In the genomic region with DNA sequence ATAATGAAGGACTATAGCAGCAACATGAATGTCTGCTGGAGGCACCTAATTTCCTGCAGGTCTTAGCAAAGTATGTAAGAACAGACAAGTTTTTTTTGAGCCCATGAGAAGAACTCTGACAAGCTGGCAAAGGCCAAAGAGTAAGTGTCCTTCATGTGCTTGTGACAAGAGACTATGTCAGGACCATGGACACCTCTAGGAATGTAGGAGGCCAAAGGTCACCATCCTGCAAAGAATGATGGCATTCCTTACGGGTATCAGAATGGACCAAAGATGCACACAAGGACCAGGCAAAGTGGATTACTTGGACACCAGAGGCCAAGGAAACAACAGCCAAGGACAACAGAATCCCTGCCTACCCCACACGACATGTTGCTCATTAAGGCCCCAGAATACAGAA, we compare ENCODE assay signal across 15 cellular contexts.
DNase-seq lines count a peak whose midpoint lies in the region; ATAC-seq and TF ChIP-seq lines count a peak whose summit lies in the region.
"Had no signal": no experiment of that assay in that cellular context is flagged by ENCODE, and none has a peak within 500 bp of the region (broad histone marks: within the 10 kb centered on the region; RNA-seq: fewer than 3 reads in every experiment).

No MANE protein-coding gene starts in this region.

- no peak for TF ChIP-seq CTCF in Caco-2 (IDR thresholded peaks at IDR 0.05; ENCODE audit: insufficient read depth in 1 of 2, low read depth in 1 of 2, low read length in 1 of 2, severe bottlenecking in 1 of 2, unreplicated experiment in 1 of 2)
- TF ChIP-seq CTCF in HEK293 (tag by site-specific recombination; IDR thresholded peaks at IDR 0.05): no peak
- TF ChIP-seq CTCF in nephron progenitor cell (IDR thresholded peaks at IDR 0.05): no peak

- DNase-seq in Caco-2 (peak; percentile 27 to 40), iPS DF 19.7 (ENCODE audit: low read depth, low spot score) (peak; percentile 7), nephron progenitor cell (peak; percentile 44)
- DNase-seq in CD8-positive, alpha-beta memory T cell: no peak
- DNase-seq: MG63, NCI-H1092, NCI-H146, NCI-H510A treated with DMSO at 0.1 percent for 48 hours, NCI-H82, PC-3 had no signal

- no TSS peak for BruUV-seq in Caco-2 (replicated peaks; lab: Mats Ljungman, UMichigan)

- no peak overlapping the region for H3K27ac ChIP-seq in HEK293 (ENCODE audit: extremely low read depth, low read depth, low read length)
- H3K27ac ChIP-seq in CD8-positive, alpha-beta memory T cell (ENCODE audit: low read depth, low read length): no peak overlapping the region
- H3K27ac ChIP-seq: SJSA1 had no signal

- intact Hi-C loops in Caco-2 (cut with micrococcal nuclease; ENCODE audit: unreplicated experiment): no loop called here

- peaks cover 10% of the 10 kb centered on the region for H3K9me3 Mint-ChIP-seq in Caco-2 (ENCODE audit: unreplicated experiment)
- peaks cover 7% of the 10 kb centered on the region for H3K9me3 Mint-ChIP-seq in nephron progenitor cell
- no peaks in the 10 kb centered on the region for H3K9me3 Mint-ChIP-seq in CD8-positive, alpha-beta memory T cell

- peaks cover 6% of the 10 kb centered on the region for H3K27me3 Mint-ChIP-seq in Caco-2 (ENCODE audit: insufficient read depth, unreplicated experiment)
- peaks cover 5% of the 10 kb centered on the region for H3K27me3 Mint-ChIP-seq in nephron progenitor cell (ENCODE audit: low read depth, poor library complexity)
- H3K27me3 Mint-ChIP-seq in CD8-positive, alpha-beta memory T cell: no peaks in the 10 kb centered on the region

- POLR2A ChIA-PET in Caco-2 (lab: Charles Lee) (no interaction called here), HEK293 (lab: Yijun Ruan, JAX) (no interaction called here)
- POLR2A ChIA-PET in CD8-positive, alpha-beta memory T cell (lab: Charles Lee): no interaction called here

- H3K4me1 ChIP-seq in Caco-2 (no peaks in the 10 kb centered on the region), HEK293 (ENCODE audit: control insufficient read depth, insufficient read depth, low read length) (no peaks in the 10 kb centered on the region)
- peaks cover 12% of the 10 kb centered on the region for H3K4me1 ChIP-seq in CD8-positive, alpha-beta memory T cell (ENCODE audit: insufficient read depth, low read length)
- H3K4me1 ChIP-seq: HAP-1, SJSA1 had no signal

- no peaks in the 10 kb centered on the region for H3K27me3 ChIP-seq in Caco-2 (replicated peaks; ENCODE audit: control insufficient read depth, insufficient read depth, low read length)
- no peaks in the 10 kb centered on the region for H3K27me3 ChIP-seq in CD8-positive, alpha-beta memory T cell (ENCODE audit: insufficient read depth, low read length, poor library complexity, severe bottlenecking)
- H3K27me3 ChIP-seq: MG63, SJSA1 had no signal

- ATAC-seq in HG02840 (IDR thresholded peaks at IDR 0.05; ENCODE audit: low FRiP score, unreplicated experiment) (no peak), GM18861 (IDR thresholded peaks at IDR 0.05; ENCODE audit: unreplicated experiment) (no peak)
- ATAC-seq: PC-3 had no signal

- H3K9me3 ChIP-seq in Caco-2: no peaks in the 10 kb centered on the region
- no peaks in the 10 kb centered on the region for H3K9me3 ChIP-seq in HEK293 (ENCODE audit: control insufficient read depth, insufficient read depth, low read depth, low read length)
- no peaks in the 10 kb centered on the region for H3K9me3 ChIP-seq in CD8-positive, alpha-beta memory T cell (ENCODE audit: low read length)
- H3K9me3 ChIP-seq: HAP-1, MG63, SJSA1 had no signal

- no peaks in the 10 kb centered on the region for H3K36me3 ChIP-seq in Caco-2 (ENCODE audit: control insufficient read depth, insufficient read depth, low read length)
- no peaks in the 10 kb centered on the region for H3K36me3 ChIP-seq in HEK293 (ENCODE audit: control insufficient read depth in 2 of 2, insufficient read depth in 1 of 2, low read length in 2 of 2)
- H3K36me3 ChIP-seq in CD8-positive, alpha-beta memory T cell (ENCODE audit: insufficient read depth, low read length): no peaks in the 10 kb centered on the region
- H3K36me3 ChIP-seq: HAP-1, MG63, SJSA1 had no signal

- H3K36me3 Mint-ChIP-seq in Caco-2 (ENCODE audit: insufficient read depth, unreplicated experiment): no peaks in the 10 kb centered on the region
- H3K36me3 Mint-ChIP-seq in nephron progenitor cell (ENCODE audit: low read depth): no peaks in the 10 kb centered on the region
- peaks cover 0 to 17% (median 3%) of the 10 kb centered on the region in 3 donors for H3K36me3 Mint-ChIP-seq in CD8-positive, alpha-beta memory T cell

- H3K4me3 ChIP-seq in Caco-2 (ENCODE audit: low read depth, low read length): no peak overlapping the region
- H3K4me3 ChIP-seq in HEK293 (ENCODE audit: low read depth, low read length): no peak overlapping the region
- no peak overlapping the region for H3K4me3 ChIP-seq in CD8-positive, alpha-beta memory T cell (ENCODE audit: low read length)
- H3K4me3 ChIP-seq: HAP-1, MG63, SJSA1 had no signal

- H3K4me3 Mint-ChIP-seq in Caco-2 (ENCODE audit: unreplicated experiment) (no peak overlapping the region), nephron progenitor cell (no peak overlapping the region)
- no peak overlapping the region for H3K4me3 Mint-ChIP-seq in CD8-positive, alpha-beta memory T cell

- H3K4me1 Mint-ChIP-seq in Caco-2 (ENCODE audit: low read depth, unreplicated experiment) (no peaks in the 10 kb centered on the region), nephron progenitor cell (no peaks in the 10 kb centered on the region)
- no peaks in the 10 kb centered on the region for H3K4me1 Mint-ChIP-seq in CD8-positive, alpha-beta memory T cell

- CTCF ChIA-PET in Caco-2 (lab: Charles Lee): no interaction called here
- CTCF ChIA-PET in HEK293 (lab: Yijun Ruan, JAX): interaction anchor here (0.6 kb wide), 1 partner anchor 913 kb away, joined by 3 read pairs; no protein-coding TSS in a partner anchor
- CTCF ChIA-PET in CD8-positive, alpha-beta memory T cell (lab: Charles Lee): no interaction called here

- no peak overlapping the region for H3K27ac Mint-ChIP-seq in Caco-2 (ENCODE audit: unreplicated experiment)
- H3K27ac Mint-ChIP-seq in nephron progenitor cell: no peak overlapping the region
- H3K27ac Mint-ChIP-seq in CD8-positive, alpha-beta memory T cell: no peak overlapping the region

TF ChIP-seq in HEK293, 187 proteins besides CTCF, POLR2A, EP300 and RAD21:
- TF ChIP-seq, protein P1, sequence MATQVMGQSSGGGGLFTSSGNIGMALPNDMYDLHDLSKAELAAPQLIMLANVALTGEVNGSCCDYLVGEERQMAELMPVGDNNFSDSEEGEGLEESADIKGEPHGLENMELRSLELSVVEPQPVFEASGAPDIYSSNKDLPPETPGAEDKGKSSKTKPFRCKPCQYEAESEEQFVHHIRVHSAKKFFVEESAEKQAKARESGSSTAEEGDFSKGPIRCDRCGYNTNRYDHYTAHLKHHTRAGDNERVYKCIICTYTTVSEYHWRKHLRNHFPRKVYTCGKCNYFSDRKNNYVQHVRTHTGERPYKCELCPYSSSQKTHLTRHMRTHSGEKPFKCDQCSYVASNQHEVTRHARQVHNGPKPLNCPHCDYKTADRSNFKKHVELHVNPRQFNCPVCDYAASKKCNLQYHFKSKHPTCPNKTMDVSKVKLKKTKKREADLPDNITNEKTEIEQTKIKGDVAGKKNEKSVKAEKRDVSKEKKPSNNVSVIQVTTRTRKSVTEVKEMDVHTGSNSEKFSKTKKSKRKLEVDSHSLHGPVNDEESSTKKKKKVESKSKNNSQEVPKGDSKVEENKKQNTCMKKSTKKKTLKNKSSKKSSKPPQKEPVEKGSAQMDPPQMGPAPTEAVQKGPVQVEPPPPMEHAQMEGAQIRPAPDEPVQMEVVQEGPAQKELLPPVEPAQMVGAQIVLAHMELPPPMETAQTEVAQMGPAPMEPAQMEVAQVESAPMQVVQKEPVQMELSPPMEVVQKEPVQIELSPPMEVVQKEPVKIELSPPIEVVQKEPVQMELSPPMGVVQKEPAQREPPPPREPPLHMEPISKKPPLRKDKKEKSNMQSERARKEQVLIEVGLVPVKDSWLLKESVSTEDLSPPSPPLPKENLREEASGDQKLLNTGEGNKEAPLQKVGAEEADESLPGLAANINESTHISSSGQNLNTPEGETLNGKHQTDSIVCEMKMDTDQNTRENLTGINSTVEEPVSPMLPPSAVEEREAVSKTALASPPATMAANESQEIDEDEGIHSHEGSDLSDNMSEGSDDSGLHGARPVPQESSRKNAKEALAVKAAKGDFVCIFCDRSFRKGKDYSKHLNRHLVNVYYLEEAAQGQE (tag by site-specific recombination; IDR thresholded peaks at IDR 0.05): peak; percentile 84
- TF ChIP-seq, protein P2, sequence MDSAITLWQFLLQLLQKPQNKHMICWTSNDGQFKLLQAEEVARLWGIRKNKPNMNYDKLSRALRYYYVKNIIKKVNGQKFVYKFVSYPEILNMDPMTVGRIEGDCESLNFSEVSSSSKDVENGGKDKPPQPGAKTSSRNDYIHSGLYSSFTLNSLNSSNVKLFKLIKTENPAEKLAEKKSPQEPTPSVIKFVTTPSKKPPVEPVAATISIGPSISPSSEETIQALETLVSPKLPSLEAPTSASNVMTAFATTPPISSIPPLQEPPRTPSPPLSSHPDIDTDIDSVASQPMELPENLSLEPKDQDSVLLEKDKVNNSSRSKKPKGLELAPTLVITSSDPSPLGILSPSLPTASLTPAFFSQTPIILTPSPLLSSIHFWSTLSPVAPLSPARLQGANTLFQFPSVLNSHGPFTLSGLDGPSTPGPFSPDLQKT (IDR thresholded peaks at IDR 0.05; ENCODE audit: borderline replicate concordance, low read depth, low read length): no peak

Comparison
In these comparisons a context has a peak if more than half of its experiments do, and no peak if none do; other contexts are left out.
1. DNase-seq: peak in Caco-2 (2 of 2), iPS DF 19.7 (single experiment) and nephron progenitor cell (single experiment); none in CD8-positive, alpha-beta memory T cell (0 of 5).